8 cellular contexts compared by ENCODE assay signal in the genomic region with DNA sequence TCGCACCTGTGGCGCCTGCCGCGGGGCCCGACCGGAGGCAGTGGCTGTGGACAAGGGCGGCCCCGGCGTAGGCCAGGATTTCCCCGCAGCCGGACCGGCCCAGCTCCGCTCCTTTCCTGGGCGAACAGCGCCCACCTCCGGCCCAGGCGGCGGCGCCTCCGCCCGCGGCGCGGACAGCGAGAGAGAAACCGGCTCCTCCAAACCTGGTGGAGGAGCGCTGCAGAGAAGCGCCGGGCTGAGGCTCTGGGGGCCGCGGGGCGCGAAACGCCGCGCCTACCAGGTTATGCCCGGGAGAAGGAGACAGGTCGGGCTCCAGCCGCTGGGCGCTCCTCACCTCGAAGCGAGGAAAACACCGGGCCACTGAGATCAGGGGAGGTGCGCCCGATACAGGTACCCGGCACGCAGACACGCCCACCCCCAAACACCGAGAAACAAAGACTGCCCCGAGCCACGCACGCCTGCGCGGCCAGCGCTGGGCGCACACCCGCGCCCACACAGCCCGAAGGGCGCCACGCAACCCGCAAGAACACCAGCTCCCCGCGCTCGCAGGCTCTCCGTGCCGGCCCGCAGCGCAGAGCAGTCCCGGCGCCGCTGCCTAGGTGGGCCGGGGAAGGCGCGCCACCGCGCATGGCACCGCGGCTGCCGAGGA. TPM values are rescaled to one million over a fixed set of nuclear protein-coding genes. Genes with fewer than 3 reads are reported as not detected.
A peak's percentile ranks its signal among the peaks of the same experiment; 100 is the strongest.
DNase-seq lines count a peak whose midpoint lies in the region; ATAC-seq and TF ChIP-seq lines count a peak whose summit lies in the region.
"Had no signal": no experiment of that assay in that cellular context is flagged by ENCODE, and none has a peak within 500 bp of the region (broad histone marks: within the 10 kb centered on the region; RNA-seq: fewer than 3 reads in every experiment).

No MANE protein-coding gene starts in this region.

- H3K36me3 ChIP-seq in NT2/D1 (ENCODE audit: insufficient read depth, insufficient read length, low read length), result no peaks in the 10 kb centered on the region
- H3K36me3 ChIP-seq in heart right ventricle, result no peaks in the 10 kb centered on the region

- 17 to 29% methylated on average over 79 to 80 of the region's 80 CpGs for WGBS in heart right ventricle, 2 donors

- peak overlapping the region; percentile 42 for H3K9ac ChIP-seq in NT2/D1 (ENCODE audit: insufficient read length, low read depth)

- H3K27me3 ChIP-seq in NT2/D1 (ENCODE audit: insufficient read depth, insufficient read length), result peaks cover 61% of the 10 kb centered on the region
- peaks cover 7 to 65% (median 52%) of the 10 kb centered on the region in 7 donors for H3K27me3 ChIP-seq in heart right ventricle

- H3K4me3 ChIP-seq in NT2/D1 (ENCODE audit: insufficient read length, low read depth) (peak overlapping the region; percentile 23), heart right ventricle (peak overlapping the region in 2 of 10 donors; percentile 1 to 14)

- no peak overlapping the region for H3K27ac ChIP-seq in heart right ventricle

- DNase-seq in NT2/D1 (ENCODE audit: low read depth, low spot score) (peak; percentile 50), heart right ventricle (peak in 1 of 2 donors; percentile 54), retina (peak; percentile 86), GM19238 (ENCODE audit: insufficient read length, low spot score) (no peak)
- DNase-seq in effector CD8-positive, alpha-beta T cell (lab: John Stamatoyannopoulos, UW), result no peak

- H3K4me1 ChIP-seq in NT2/D1 (ENCODE audit: insufficient read depth, insufficient read length) (peaks cover 10% of the 10 kb centered on the region), heart right ventricle (peaks cover 0 to 58% (median 32%) of the 10 kb centered on the region in 9 donors)

- ATAC-seq in GM21576 (IDR thresholded peaks at IDR 0.05; ENCODE audit: unreplicated experiment), result peak; percentile 28
- ATAC-seq in heart right ventricle, result peak; percentile 50 to 81 (median 68)
- no peak for ATAC-seq in GM21515 (IDR thresholded peaks at IDR 0.05; ENCODE audit: unreplicated experiment)

- H3K9me3 ChIP-seq in NT2/D1 (ENCODE audit: insufficient read depth, low read length), result no peaks in the 10 kb centered on the region
- H3K9me3 ChIP-seq in heart right ventricle, result no peaks in the 10 kb centered on the region

- TF ChIP-seq CTCF in heart right ventricle (IDR thresholded peaks at IDR 0.05), result peak in 8 of 9 donors; percentile 17 to 69 (median 62)

- intact Hi-C loops in heart right ventricle (cut with DNase I), result loop anchor here in 6 of 10 donors (5.0 to 10.0 kb wide), 7 partner anchors 101 to 819 kb away; no protein-coding TSS in a partner anchor

RNA-seq across cellular contexts. Expression of gene GRID1, which starts 3.3 kb away (rescaled TPM):
- 1 to 10 TPM in 9 of 10 donors, under 1 TPM in 1; 0.77 to 3.4 (median 1.9) TPM for total RNA-seq in heart right ventricle
- 1 to 10 TPM in 1 of 2 donors, under 1 TPM in 1; 0.44 to 1.2 TPM for polyA plus RNA-seq in heart right ventricle
- polyA plus RNA-seq: IgD-negative memory B cell had no signal

Comparison
In these comparisons a context has a peak if more than half of its experiments do, and no peak if none do; other contexts are left out.
1. DNase-seq: peak in NT2/D1 (single experiment) and retina (single experiment); none in effector CD8-positive, alpha-beta T cell (single experiment) and GM19238 (single experiment).